Comparison of ENCODE assay signal across 27 cellular contexts in genomic region chr2:238854246-238854645, GRCh38. TPM values are rescaled to one million over a fixed set of nuclear protein-coding genes. Genes with fewer than 3 reads are reported as not detected.
A peak's percentile ranks its signal among the peaks of the same experiment; 100 is the strongest.
DNase-seq lines count a peak whose midpoint lies in the region; ATAC-seq, FAIRE-seq and TF ChIP-seq lines count a peak whose summit lies in the region.
"Had no signal": no experiment of that assay in that cellular context is flagged by ENCODE, and none has a peak within 500 bp of the region (broad histone marks: within the 10 kb centered on the region; RNA-seq: fewer than 3 reads in every experiment).

No MANE protein-coding gene starts in this region.

- H2AFZ ChIP-seq in OCI-LY3 (ENCODE audit: low read depth, low read length), result no peak overlapping the region

- H3K4me3 ChIP-seq in BLaER1 (no peak overlapping the region), OCI-LY3 (ENCODE audit: low read length) (peak overlapping the region; percentile 40), foreskin fibroblast (ENCODE audit: low read depth in 1 of 2, low read length in 2 of 2) (peak overlapping the region; percentile 83 to 98), stomach (peak overlapping the region in 2 of 4 donors; percentile 4 to 8)
- H3K4me3 ChIP-seq: gastrocnemius medialis, lung had no signal

- DNase-seq in foreskin fibroblast (peak in 1 of 2 donors; percentile 70), stomach (no peak), D721Med (ENCODE audit: insufficient read length, low spot score) (no peak), NAMALWA (ENCODE audit: low spot score) (no peak)
- DNase-seq in activated naive CD4-positive, alpha-beta T cell (lab: John Stamatoyannopoulos, UW), result no peak
- DNase-seq in stimulated activated naive CD8-positive, alpha-beta T cell treated with anti-CD3 and anti-CD28 coated beads, Interleukin-15, amount 100 ng/mL, for 72 hours, result no peak
- DNase-seq: activated CD4-positive, alpha-beta T cell treated with anti-CD3 and anti-CD28 coated beads for 4 hours; activated naive CD4-positive, alpha-beta T cell treated with anti-CD3 and anti-CD28 coated beads, Interleukin-2, amount 50 U/mL, for 16 hours; aorta; CD4-positive, alpha-beta T cell; gastrocnemius medialis; GF-D8; kidney; NCI-H1417 treated with DMSO at 0.1 percent for 48 hours; NCI-H510A treated with DMSO at 0.1 percent for 48 hours; NK-92 treated with Interleukin-12 subunit alpha and Interleukin-12 subunit beta, amount 100 ng/mL, for 24 hours; trophoblast cell had no signal

- H3K27me3 ChIP-seq in BLaER1 (peaks cover 10% of the 10 kb centered on the region), OCI-LY3 (ENCODE audit: low read depth, low read length) (no peaks in the 10 kb centered on the region; the same call in 1 of the 2 replicates), stomach (peaks cover 0 to 60% (median 16%) of the 10 kb centered on the region in 3 donors)

- H3K4me3 Mint-ChIP-seq in stimulated activated naive CD8-positive, alpha-beta T cell treated with anti-CD3 and anti-CD28 coated beads, Interleukin-15, amount 100 ng/mL, for 72 hours, result no peak overlapping the region
- H3K4me3 Mint-ChIP-seq: CD4-positive, alpha-beta T cell; central memory CD8-positive, alpha-beta T cell; IgD-negative memory B cell; stimulated activated naive CD8-positive, alpha-beta T cell treated with anti-CD3 and anti-CD28 coated beads, Interleukin-15, Interleukin-2, amounts not matched to agents 100 ng/mL and 50 ng/mL, for 24 hours; T-helper 1 cell treated with Interleukin-12 subunit alpha and Interleukin-12 subunit beta and Interleukin-4 antibody, amounts not matched to agents 30 μg/mL and 1 μg/mL, for 36 hours had no signal

- H3K4me1 Mint-ChIP-seq in stimulated activated naive CD8-positive, alpha-beta T cell treated with anti-CD3 and anti-CD28 coated beads, Interleukin-15, amount 100 ng/mL, for 72 hours, result no peaks in the 10 kb centered on the region
- H3K4me1 Mint-ChIP-seq: central memory CD8-positive, alpha-beta T cell had no signal

- no peaks in the 10 kb centered on the region for H4K20me1 ChIP-seq in BLaER1
- H4K20me1 ChIP-seq in OCI-LY3 (ENCODE audit: insufficient read depth, low read length), result no peaks in the 10 kb centered on the region

- peak overlapping the region; percentile 17; the same call in 1 of the 2 replicates for H3K4me2 ChIP-seq in BLaER1
- peak overlapping the region; percentile 59 for H3K4me2 ChIP-seq in OCI-LY3 (ENCODE audit: low read length)

- H3K27ac ChIP-seq in BLaER1 (no peak overlapping the region), OCI-LY3 (ENCODE audit: low read length) (peak overlapping the region; percentile 26; the same call in 1 of the 2 replicates), stomach (peak overlapping the region in 3 of 5 donors; percentile 10 to 66 (median 32))
- H3K27ac ChIP-seq: gastrocnemius medialis had no signal

- H3K27me3 Mint-ChIP-seq in stimulated activated naive CD8-positive, alpha-beta T cell treated with anti-CD3 and anti-CD28 coated beads, Interleukin-15, amount 100 ng/mL, for 72 hours, result peaks cover 75% of the 10 kb centered on the region

- no peak for FAIRE-seq in D721Med (lab: Jason Lieb, UNC)
- FAIRE-seq: kidney, RCC 7860 had no signal

- no peaks in the 10 kb centered on the region for H3K79me2 ChIP-seq in OCI-LY3 (ENCODE audit: low read length)

- H3K36me3 ChIP-seq in BLaER1 (no peaks in the 10 kb centered on the region), OCI-LY3 (replicated peaks; ENCODE audit: low read depth, low read length) (no peaks in the 10 kb centered on the region), stomach (no peaks in the 10 kb centered on the region)
- H3K36me3 ChIP-seq: gastrocnemius medialis had no signal

- TF ChIP-seq CTCF in OCI-LY3 (IDR thresholded peaks at IDR 0.05; ENCODE audit: low read depth, low read length) (no peak), foreskin fibroblast (IDR thresholded peaks at IDR 0.05; ENCODE audit: low read depth, low read length) (no peak), stomach (IDR thresholded peaks at IDR 0.05) (no peak), D721Med (IDR thresholded peaks at IDR 0.05; ENCODE audit: insufficient read depth, missing control alignments) (no peak)

- H3K9me3 ChIP-seq in BLaER1 (peaks cover 23% of the 10 kb centered on the region), OCI-LY3 (ENCODE audit: insufficient read depth, low read length) (no peaks in the 10 kb centered on the region), stomach (no peaks in the 10 kb centered on the region)
- H3K9me3 ChIP-seq: gastrocnemius medialis had no signal

- no peak for ATAC-seq in stimulated activated naive CD8-positive, alpha-beta T cell treated with anti-CD3 and anti-CD28 coated beads, Interleukin-15, amount 100 ng/mL, for 72 hours
- ATAC-seq: gastrocnemius medialis had no signal

- no peak overlapping the region for H3K27ac Mint-ChIP-seq in stimulated activated naive CD8-positive, alpha-beta T cell treated with anti-CD3 and anti-CD28 coated beads, Interleukin-15, amount 100 ng/mL, for 72 hours
- H3K27ac Mint-ChIP-seq: CD4-positive, alpha-beta T cell; IgD-negative memory B cell; stimulated activated naive CD8-positive, alpha-beta T cell treated with anti-CD3 and anti-CD28 coated beads, Interleukin-15, Interleukin-2, amounts not matched to agents 100 ng/mL and 50 ng/mL, for 24 hours; T-helper 1 cell treated with Interleukin-12 subunit alpha and Interleukin-12 subunit beta and Interleukin-4 antibody, amounts not matched to agents 30 μg/mL and 1 μg/mL, for 36 hours had no signal

- H3K4me1 ChIP-seq in BLaER1 (peaks cover 33% of the 10 kb centered on the region), OCI-LY3 (ENCODE audit: low read length) (peaks cover 21% of the 10 kb centered on the region), stomach (peaks cover 0 to 14% (median 3%) of the 10 kb centered on the region in 4 donors)
- H3K4me1 ChIP-seq: gastrocnemius medialis had no signal

- H3K9me3 Mint-ChIP-seq in stimulated activated naive CD8-positive, alpha-beta T cell treated with anti-CD3 and anti-CD28 coated beads, Interleukin-15, amount 100 ng/mL, for 72 hours, result no peaks in the 10 kb centered on the region
- H3K9me3 Mint-ChIP-seq: CD4-positive, alpha-beta T cell; central memory CD8-positive, alpha-beta T cell; IgD-negative memory B cell; stimulated activated naive CD8-positive, alpha-beta T cell treated with anti-CD3 and anti-CD28 coated beads, Interleukin-15, Interleukin-2, amounts not matched to agents 100 ng/mL and 50 ng/mL, for 24 hours; T-helper 1 cell treated with Interleukin-12 subunit alpha and Interleukin-12 subunit beta and Interleukin-4 antibody, amounts not matched to agents 30 μg/mL and 1 μg/mL, for 36 hours had no signal

- no peak for TF ChIP-seq POLR2A in stomach (IDR thresholded peaks at IDR 0.05)

- TF ChIP-seq EP300 in stomach (IDR thresholded peaks at IDR 0.05), result no peak

- intact Hi-C loops in stomach (cut with DNase I; ENCODE audit: low total_unique reads), result no loop called here

- 50 to 61% (median 52%) methylated on average over 8 of the region's 8 CpGs for WGBS in stomach, 5 donors

- no peak overlapping the region for H3K9ac ChIP-seq in BLaER1
- no peak overlapping the region for H3K9ac ChIP-seq in OCI-LY3 (ENCODE audit: low read length)

RNA-seq across cellular contexts. Expression of gene TWIST2, which starts 6.4 kb away (rescaled TPM):
- total RNA-seq in stomach, result 10 to 100 TPM in 3 of 5 donors, 1 to 10 TPM in 1, under 1 TPM in 1; 0.58 to 58.0 (median 22.8) TPM
- polyA plus RNA-seq in stomach, result 10 to 100 TPM in 2 of 3 donors, 1 to 10 TPM in 1; 5.6 to 13.0 (median 11.6) TPM
- total RNA-seq: CD4-positive, alpha-beta T cell; dermis microvascular lymphatic vessel endothelial cell; SK-MEL-5 had no signal
- polyA plus RNA-seq: IgD-negative memory B cell had no signal
